Comparison of ENCODE assay signal across 19 cellular contexts in genomic region chr2:59754336-59754735, GRCh38.
DNase-seq lines count a peak whose midpoint lies in the region; ATAC-seq, FAIRE-seq and TF ChIP-seq lines count a peak whose summit lies in the region.
"Had no signal": no experiment of that assay in that cellular context is flagged by ENCODE, and none has a peak within 500 bp of the region (broad histone marks: within the 10 kb centered on the region; RNA-seq: fewer than 3 reads in every experiment).

No MANE protein-coding gene starts in this region.

- H3K18ac ChIP-seq in mesendoderm (ENCODE audit: low read length): no peak overlapping the region

- no peak overlapping the region for H3K9ac ChIP-seq in mesendoderm (ENCODE audit: low read length)
- H3K9ac ChIP-seq: BLaER1 treated with 17β-estradiol and CSF1 and Interleukin-3, amounts not matched to agents 10 nM and 100 nM had no signal

- no peaks in the 10 kb centered on the region for H3K9me3 ChIP-seq in CD4-positive, alpha-beta T cell (ENCODE audit: control insufficient read depth, low read length)
- H3K9me3 ChIP-seq: BLaER1 treated with 17β-estradiol and CSF1 and Interleukin-3, amounts not matched to agents 10 nM and 100 nM had no signal

- no peaks in the 10 kb centered on the region for H3K4me1 ChIP-seq in mesendoderm (ENCODE audit: control insufficient read depth, low read depth, low read length)

- CTCF ChIA-PET in WTC11 (lab: Charles Lee): interaction anchor here (1.2 kb wide), 1 partner anchor 178 kb away, joined by 3 read pairs; no protein-coding TSS in a partner anchor
- CTCF ChIA-PET in CD4-positive, alpha-beta T cell (lab: Charles Lee): no interaction called here

- H3K27me3 Mint-ChIP-seq in WTC11 (ENCODE audit: low read depth): no peaks in the 10 kb centered on the region
- H3K27me3 Mint-ChIP-seq in CD4-positive, alpha-beta T cell: no peaks in the 10 kb centered on the region
- H3K27me3 Mint-ChIP-seq: activated B cell treated with CpG ODN at 0.5 μM for 24 hours had no signal

- H3K9me3 Mint-ChIP-seq in WTC11: no peaks in the 10 kb centered on the region
- H3K9me3 Mint-ChIP-seq in CD4-positive, alpha-beta T cell: no peaks in the 10 kb centered on the region
- H3K9me3 Mint-ChIP-seq: activated B cell treated with CpG ODN at 0.5 μM for 24 hours had no signal

- no CpG with 5 or more reads among the region's 4 CpGs for WGBS in mesendoderm (ENCODE audit: extremely low coverage, insufficient coverage, low lambda C conversion rate)

- DNase-seq in NCI-H748 (lab: John Stamatoyannopoulos, UW; ENCODE audit: unreplicated experiment) (peak; percentile 33), NCI-H748 treated with DMSO at 0.1 percent for 48 hours (lab: John Stamatoyannopoulos, UW) (no peak), WTC11 (ENCODE audit: low spot score) (peak; percentile 76), mesendoderm (peak; percentile 35), frontal cortex (ENCODE audit: low spot score in 2 of 2) (no peak)
- DNase-seq in activated CD4-positive, alpha-beta T cell treated with anti-CD3 and anti-CD28 coated beads, Interleukin-2, amount 50 U/mL, for 48 hours: no peak
- DNase-seq in CD4-positive, alpha-beta T cell: no peak
- DNase-seq: activated B cell treated with CpG ODN at 0.5 μM for 24 hours; activated effector memory CD4-positive, alpha-beta T cell treated with Interleukin-2 at 50 U/mL for 16 hours; anterior cingulate cortex; cerebellar nuclear complex; NK-92 treated with Interleukin-12 subunit alpha and Interleukin-12 subunit beta, amount 100 ng/mL, for 24 hours; right cardiac atrium; Right ventricle myocardium superior; stimulated activated naive CD8-positive, alpha-beta T cell treated with anti-CD3 and anti-CD28 coated beads, Interleukin-15, Interleukin-2, amounts not matched to agents 100 U/mL and 50 U/mL, for 24 hours; T-helper 2 cell had no signal

- no peak overlapping the region for H3K4me3 Mint-ChIP-seq in WTC11
- H3K4me3 Mint-ChIP-seq in CD4-positive, alpha-beta T cell: no peak overlapping the region
- H3K4me3 Mint-ChIP-seq: activated B cell treated with CpG ODN at 0.5 μM for 24 hours had no signal

- H2BK5ac ChIP-seq in mesendoderm (ENCODE audit: low read length): no peak overlapping the region

- no peaks in the 10 kb centered on the region for H3K36me3 Mint-ChIP-seq in WTC11
- no peaks in the 10 kb centered on the region for H3K36me3 Mint-ChIP-seq in CD4-positive, alpha-beta T cell (ENCODE audit: low read depth)

- no peak for FAIRE-seq in frontal cortex (lab: Jason Lieb, UNC)
- FAIRE-seq: endometrium had no signal

- no peaks in the 10 kb centered on the region for H3K36me3 ChIP-seq in mesendoderm (ENCODE audit: control insufficient read depth, insufficient read depth, low read length)
- H3K36me3 ChIP-seq: BLaER1 treated with 17β-estradiol and CSF1 and Interleukin-3, amounts not matched to agents 10 nM and 100 nM had no signal

- H4K5ac ChIP-seq in mesendoderm (ENCODE audit: low read length): no peak overlapping the region

- no peaks in the 10 kb centered on the region for H3K27me3 ChIP-seq in mesendoderm (ENCODE audit: insufficient read depth, low read length, poor library complexity)
- H3K27me3 ChIP-seq in CD4-positive, alpha-beta T cell (ENCODE audit: control insufficient read depth, insufficient read depth, low read length): no peaks in the 10 kb centered on the region
- H3K27me3 ChIP-seq: BLaER1 treated with 17β-estradiol and CSF1 and Interleukin-3, amounts not matched to agents 10 nM and 100 nM had no signal

- H2AK5ac ChIP-seq in mesendoderm (ENCODE audit: low read length): no peak overlapping the region

- H3K4me1 Mint-ChIP-seq in WTC11: no peaks in the 10 kb centered on the region
- H3K4me1 Mint-ChIP-seq in CD4-positive, alpha-beta T cell (ENCODE audit: low read depth): no peaks in the 10 kb centered on the region
- H3K4me1 Mint-ChIP-seq: activated B cell treated with CpG ODN at 0.5 μM for 24 hours had no signal

- no peaks in the 10 kb centered on the region for H3K79me2 ChIP-seq in mesendoderm (ENCODE audit: control insufficient read depth, insufficient read depth, low read length)

- no peak overlapping the region for H3K4me2 ChIP-seq in mesendoderm (ENCODE audit: low read length)
- H3K4me2 ChIP-seq: BLaER1 treated with 17β-estradiol and CSF1 and Interleukin-3, amounts not matched to agents 10 nM and 100 nM had no signal

- no peak overlapping the region for H3K4ac ChIP-seq in mesendoderm (ENCODE audit: low read depth, low read length)

- no peak overlapping the region for H2BK15ac ChIP-seq in mesendoderm (replicated peaks; ENCODE audit: low read depth)

- H3K79me1 ChIP-seq in mesendoderm (ENCODE audit: low read length): no peaks in the 10 kb centered on the region

- H3K27ac ChIP-seq in mesendoderm (ENCODE audit: low read depth, low read length): no peak overlapping the region
- no peak overlapping the region for H3K27ac ChIP-seq in CD4-positive, alpha-beta T cell (ENCODE audit: low read depth, low read length)
- H3K27ac ChIP-seq: BLaER1 treated with 17β-estradiol and CSF1 and Interleukin-3, amounts not matched to agents 10 nM and 100 nM had no signal

- intact Hi-C loops in CD4-positive, alpha-beta T cell (cut with DNase I, micrococcal nuclease): no loop called here

- no peak overlapping the region for H3K27ac Mint-ChIP-seq in WTC11
- H3K27ac Mint-ChIP-seq in CD4-positive, alpha-beta T cell: no peak overlapping the region
- H3K27ac Mint-ChIP-seq: activated B cell treated with CpG ODN at 0.5 μM for 24 hours had no signal

- H4K8ac ChIP-seq in mesendoderm (ENCODE audit: low read depth, low read length): no peak overlapping the region

- H2BK120ac ChIP-seq in mesendoderm (ENCODE audit: low read depth, low read length): no peak overlapping the region

- ATAC-seq in WTC11: peak; percentile 86
- ATAC-seq in CD4-positive, alpha-beta T cell (ENCODE audit: poor library complexity): no peak
- ATAC-seq: right cardiac atrium; stimulated activated naive CD8-positive, alpha-beta T cell treated with anti-CD3 and anti-CD28 coated beads, Interleukin-15, Interleukin-2, amounts not matched to agents 100 U/mL and 50 U/mL, for 24 hours had no signal

- POLR2A ChIA-PET in WTC11 (lab: Charles Lee): no interaction called here
- POLR2A ChIA-PET in CD4-positive, alpha-beta T cell (lab: Charles Lee): no interaction called here

- H3K56ac ChIP-seq in mesendoderm (ENCODE audit: low read length): no peak overlapping the region

- H3K23ac ChIP-seq in mesendoderm (ENCODE audit: low read length): no peak overlapping the region

- no peak overlapping the region for H3K4me3 ChIP-seq in mesendoderm (ENCODE audit: low read length)
- H3K4me3 ChIP-seq: BLaER1 treated with 17β-estradiol and CSF1 and Interleukin-3, amounts not matched to agents 10 nM and 100 nM had no signal

- TF ChIP-seq CTCF in LNCAP (IDR thresholded peaks at IDR 0.05) (peak; percentile 19; the same call in 1 of the 2 replicates), WTC11 (IDR thresholded peaks at IDR 0.05) (peak; percentile 52)
- TF ChIP-seq CTCF in CD4-positive, alpha-beta T cell (IDR thresholded peaks at IDR 0.05): no peak

TF ChIP-seq in WTC11, 78 proteins besides CTCF, POLR2A, EP300 and RAD21:
- no peak for TF ChIP-seq ZNF423 (CRISPR knock-in tag; IDR thresholded peaks at IDR 0.05)
- TF ChIP-seq USF2 (CRISPR knock-in tag; IDR thresholded peaks at IDR 0.05): 0 out of 2 replicates have a peak, but pooled peaks have one; percentile 10

Comparison
In these comparisons a context has a peak if more than half of its experiments do, and no peak if none do; other contexts are left out.
1. DNase-seq: peak in NCI-H748 (single experiment), WTC11 (single experiment) and mesendoderm (single experiment); none in NCI-H748 treated with DMSO at 0.1 percent for 48 hours (single experiment), frontal cortex (0 of 2), activated CD4-positive, alpha-beta T cell treated with anti-CD3 and anti-CD28 coated beads, Interleukin-2, amount 50 U/mL, for 48 hours (0 of 2) and CD4-positive, alpha-beta T cell (0 of 10).